In the genomic region with DNA sequence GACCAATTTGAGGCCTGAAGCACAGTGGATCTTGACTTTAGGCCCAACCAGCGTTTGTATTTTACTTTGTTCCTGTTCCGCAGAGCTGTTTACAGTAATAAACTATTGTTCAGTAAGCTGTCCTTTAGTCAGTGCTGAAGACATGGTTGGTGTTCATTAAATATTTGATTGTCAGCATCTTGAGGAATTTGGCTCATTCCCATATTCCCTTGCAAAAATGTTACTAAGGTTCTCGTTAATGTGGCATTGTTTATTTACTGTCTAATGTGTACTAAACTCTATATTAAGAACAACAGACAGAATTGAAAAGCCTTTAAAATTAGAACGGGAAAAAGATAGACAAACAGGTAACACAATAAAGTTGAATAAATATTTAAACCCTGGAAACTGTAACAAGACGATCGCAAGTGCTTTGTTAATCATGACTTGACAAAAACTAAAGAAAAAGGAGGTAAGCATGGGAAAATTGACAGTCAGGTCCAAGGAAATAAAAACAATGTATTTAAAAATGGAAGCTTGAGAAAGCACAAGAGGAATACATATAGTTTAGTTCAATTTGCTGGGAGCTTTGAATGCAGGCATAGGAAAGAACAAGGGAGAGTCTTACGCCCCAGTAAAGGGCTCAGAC, we compare ENCODE assay signal across 23 cellular contexts.
DNase-seq lines count a peak whose midpoint lies in the region; ATAC-seq, FAIRE-seq and TF ChIP-seq lines count a peak whose summit lies in the region.
"Had no signal": no experiment of that assay in that cellular context is flagged by ENCODE, and none has a peak within 500 bp of the region (broad histone marks: within the 10 kb centered on the region; RNA-seq: fewer than 3 reads in every experiment).

No MANE protein-coding gene starts in this region.

- TF ChIP-seq RAD21 in A549 (conservative IDR thresholded peaks at IDR 0.05 in 1 of 2, IDR thresholded peaks at IDR 0.05 in 1 of 2) (no peak), IMR-90 (IDR thresholded peaks at IDR 0.05; ENCODE audit: low read length) (no peak)

- H3K27me3 ChIP-seq in IMR-90 (ENCODE audit: control insufficient read depth, insufficient read depth, low read length) (no peaks in the 10 kb centered on the region), ectodermal cell (ENCODE audit: control insufficient read depth, insufficient read depth, low read length, poor library complexity, severe bottlenecking) (no peaks in the 10 kb centered on the region), Karpas-422 (ENCODE audit: low read length) (no peaks in the 10 kb centered on the region), pancreas (no peaks in the 10 kb centered on the region)
- H3K27me3 ChIP-seq: BE2C; BLaER1 treated with 17β-estradiol and CSF1 and Interleukin-3, amounts not matched to agents 10 nM and 100 nM had no signal

- H3K4me1 ChIP-seq in A549 (no peaks in the 10 kb centered on the region), IMR-90 (ENCODE audit: control insufficient read depth, insufficient read depth, low read length) (no peaks in the 10 kb centered on the region), ectodermal cell (ENCODE audit: control insufficient read depth, insufficient read depth, low read length) (peaks cover 14% of the 10 kb centered on the region), Karpas-422 (ENCODE audit: low read length) (no peaks in the 10 kb centered on the region), pancreas (no peaks in the 10 kb centered on the region)
- H3K4me1 ChIP-seq: BE2C had no signal

- FAIRE-seq in A549 (lab: Jason Lieb, UNC) = no peak
- no peak for FAIRE-seq in pancreas (lab: Jason Lieb, UNC)
- FAIRE-seq: A204.1, GM12891, GM18507, H1 had no signal

- H3K9me3 ChIP-seq in A549 (no peaks in the 10 kb centered on the region), IMR-90 (ENCODE audit: control insufficient read depth, insufficient read depth, low read length) (peaks cover 12% of the 10 kb centered on the region; the same call in 1 of the 2 replicates), ectodermal cell (ENCODE audit: control insufficient read depth, low read length) (no peaks in the 10 kb centered on the region), Karpas-422 (ENCODE audit: low read length) (peaks cover 10% of the 10 kb centered on the region; the same call in 1 of the 2 replicates), pancreas (no peaks in the 10 kb centered on the region)
- H3K9me3 ChIP-seq: BE2C; BLaER1 treated with 17β-estradiol and CSF1 and Interleukin-3, amounts not matched to agents 10 nM and 100 nM had no signal

- TF ChIP-seq POLR2A in A549 (IDR thresholded peaks at IDR 0.05; ENCODE audit: low read length) (no peak), IMR-90 (IDR thresholded peaks at IDR 0.05; ENCODE audit: low read depth, low read length) (no peak)

- no peak overlapping the region for H3K18ac ChIP-seq in IMR-90 (ENCODE audit: low read depth, low read length)

- BruUV-seq in IMR-90 (replicated peaks; lab: Mats Ljungman, UMichigan) = no TSS peak

- H2AFZ ChIP-seq in IMR-90 (replicated peaks; ENCODE audit: low read length, poor library complexity) (no peak overlapping the region), Karpas-422 (ENCODE audit: low read length) (no peak overlapping the region)
- H2AFZ ChIP-seq: GM23248 had no signal

- H3K4ac ChIP-seq in IMR-90 (ENCODE audit: low read depth, low read length) = no peak overlapping the region

- H2BK5ac ChIP-seq in IMR-90 (ENCODE audit: low read depth, low read length, poor library complexity, severe bottlenecking) = no peak overlapping the region

- no peaks in the 10 kb centered on the region for H3K36me3 ChIP-seq in IMR-90 (ENCODE audit: control insufficient read depth, insufficient read depth, low read length)
- no peaks in the 10 kb centered on the region for H3K36me3 ChIP-seq in ectodermal cell (ENCODE audit: control insufficient read depth, insufficient read depth, low read length)
- no peaks in the 10 kb centered on the region for H3K36me3 ChIP-seq in Karpas-422 (ENCODE audit: insufficient read depth, low read length)
- no peaks in the 10 kb centered on the region for H3K36me3 ChIP-seq in pancreas
- H3K36me3 ChIP-seq: BE2C; BLaER1 treated with 17β-estradiol and CSF1 and Interleukin-3, amounts not matched to agents 10 nM and 100 nM had no signal

- H3K56ac ChIP-seq in IMR-90 (ENCODE audit: extremely low read depth, insufficient read depth, low read length) = no peak overlapping the region

- in situ Hi-C loops in IMR-90 (cut with MboI; ENCODE audit: low sequenced_read_pairs) = no loop called here

- H4K5ac ChIP-seq in IMR-90 (ENCODE audit: low read depth, low read length) = no peak overlapping the region

- POLR2A ChIA-PET in A549 (lab: Yijun Ruan, JAX) = no interaction called here
- POLR2A ChIA-PET in IMR-90 (lab: Charles Lee; ENCODE audit: unreplicated experiment) = interaction anchor here (0.7 kb wide), 1 partner anchor 27 kb away, joined by 3 read pairs; no protein-coding TSS in a partner anchor

- CTCF ChIA-PET in A549 (lab: Yijun Ruan, JAX) (no interaction called here), IMR-90 (lab: Yijun Ruan, JAX) (no interaction called here)

- no peaks in the 10 kb centered on the region for H3K9me1 ChIP-seq in IMR-90 (ENCODE audit: insufficient read depth, low read length)

- TF ChIP-seq EP300 in A549 (IDR thresholded peaks at IDR 0.05) = no peak

- no peaks in the 10 kb centered on the region for H3K79me1 ChIP-seq in IMR-90 (ENCODE audit: low read depth in 1 of 2, low read length in 2 of 2)

- no peak overlapping the region for H2BK20ac ChIP-seq in IMR-90 (ENCODE audit: low read depth, low read length)

- DNase-seq in A549 (ENCODE audit: low read depth in 1 of 2, low spot score in 1 of 2) (peak in 1 of 2 experiments; percentile 18), IMR-90 (no peak), Karpas-422 (no peak), pancreas (no peak)
- DNase-seq: ACHN; AML-193; BE2C; Calu3; CD4-positive, alpha-beta T cell; CD8-positive, alpha-beta memory T cell; DMS53; DMS79 treated with DMSO at 0.1 percent for 48 hours; GF-D8; GM23248; H7; HCEC 1CT had no signal

- no peak overlapping the region for H2AK5ac ChIP-seq in IMR-90 (ENCODE audit: low read depth, low read length)

- ATAC-seq in A549 (no peak), IMR-90 (ENCODE audit: low read depth) (no peak), GM21528 (IDR thresholded peaks at IDR 0.05; ENCODE audit: low FRiP score, unreplicated experiment) (no peak), pancreas (no peak)

- H3K23ac ChIP-seq in IMR-90 (ENCODE audit: low read depth, low read length) = no peak overlapping the region

- no peak overlapping the region for H3K9ac ChIP-seq in IMR-90 (ENCODE audit: low read depth, low read length)
- H3K9ac ChIP-seq in Karpas-422 (ENCODE audit: low read length) = no peak overlapping the region
- H3K9ac ChIP-seq: BLaER1 treated with 17β-estradiol and CSF1 and Interleukin-3, amounts not matched to agents 10 nM and 100 nM; GM23248 had no signal

- no peaks in the 10 kb centered on the region for H3K79me2 ChIP-seq in Karpas-422 (ENCODE audit: low read length)

- no peak overlapping the region for H3K4me2 ChIP-seq in A549
- H3K4me2 ChIP-seq in IMR-90 (ENCODE audit: low read depth, low read length) = no peak overlapping the region
- H3K4me2 ChIP-seq in Karpas-422 (ENCODE audit: low read depth, low read length, poor library complexity, severe bottlenecking) = no peak overlapping the region
- H3K4me2 ChIP-seq: BLaER1 treated with 17β-estradiol and CSF1 and Interleukin-3, amounts not matched to agents 10 nM and 100 nM had no signal

- H2BK120ac ChIP-seq in IMR-90 (ENCODE audit: low read depth, low read length) = no peak overlapping the region

- no peak overlapping the region for H3K27ac ChIP-seq in A549
- no peak overlapping the region for H3K27ac ChIP-seq in IMR-90 (ENCODE audit: insufficient read depth, low read length)
- H3K27ac ChIP-seq in ectodermal cell (ENCODE audit: insufficient read depth, low read depth, low read length, poor library complexity, severe bottlenecking) = peak overlapping the region; percentile 16
- H3K27ac ChIP-seq in Karpas-422 (ENCODE audit: low read length) = no peak overlapping the region
- H3K27ac ChIP-seq in pancreas = no peak overlapping the region
- H3K27ac ChIP-seq: BLaER1 treated with 17β-estradiol and CSF1 and Interleukin-3, amounts not matched to agents 10 nM and 100 nM; GM23248 had no signal

- no peak overlapping the region for H2BK15ac ChIP-seq in IMR-90 (ENCODE audit: low read depth, low read length)

- H4K20me1 ChIP-seq in IMR-90 (ENCODE audit: insufficient read depth, low read length) (no peaks in the 10 kb centered on the region), Karpas-422 (ENCODE audit: insufficient read depth, low read depth, low read length) (no peaks in the 10 kb centered on the region)
- H4K20me1 ChIP-seq: BLaER1 treated with 17β-estradiol and CSF1 and Interleukin-3, amounts not matched to agents 10 nM and 100 nM had no signal

- 37% methylated on average over 7 of the region's 7 CpGs for WGBS in A549 (ENCODE audit: missing lambda C conversion rate)
- WGBS in IMR-90 (ENCODE audit: extremely low coverage in 2 of 2, insufficient read length in 1 of 2), 2 experiments = no CpG with 5 or more reads among the region's 7 CpGs
- WGBS in ectodermal cell, 2 experiments = 92 to 94% methylated on average over 5 to 6 of the region's 7 CpGs
- WGBS in pancreas, 2 donors = 45 to 46% methylated on average over 7 of the region's 7 CpGs

- TF ChIP-seq CTCF in A549 (IDR thresholded peaks at IDR 0.05) = no peak
- TF ChIP-seq CTCF in IMR-90 (conservative IDR thresholded peaks at IDR 0.05; ENCODE audit: low read depth, low read length) = no peak
- no peak for TF ChIP-seq CTCF in pancreas (IDR thresholded peaks at IDR 0.05)

- dilution Hi-C loops in IMR-90 (cut with HindIII; ENCODE audit: low sequenced_read_pairs, unreplicated experiment) = no loop called here

- no peak overlapping the region for H2AK9ac ChIP-seq in IMR-90 (replicated peaks; ENCODE audit: low read depth, low read length, poor library complexity)

- H3K14ac ChIP-seq in IMR-90 (replicated peaks; ENCODE audit: low read depth, low read length) = no peak overlapping the region

- H4K8ac ChIP-seq in IMR-90 (ENCODE audit: low read depth in 2 of 2, low read length in 2 of 2) = no peak overlapping the region

- intact Hi-C loops in IMR-90 (cut with micrococcal nuclease) (no loop called here), pancreas (cut with DNase I) (no loop called here)

- H3K9me2 ChIP-seq in Karpas-422 (replicated peaks; ENCODE audit: insufficient read depth, low read length) = no peaks in the 10 kb centered on the region

- H4K91ac ChIP-seq in IMR-90 (ENCODE audit: insufficient read depth, low read depth, low read length) = no peak overlapping the region

- H3K4me3 ChIP-seq in A549 = no peak overlapping the region
- no peak overlapping the region for H3K4me3 ChIP-seq in IMR-90 (ENCODE audit: insufficient read depth, low read depth, low read length)
- H3K4me3 ChIP-seq in ectodermal cell (ENCODE audit: insufficient read depth, low read depth, low read length) = no peak overlapping the region
- no peak overlapping the region for H3K4me3 ChIP-seq in Karpas-422 (ENCODE audit: low read length)
- no peak overlapping the region for H3K4me3 ChIP-seq in pancreas
- H3K4me3 ChIP-seq: BLaER1 treated with 17β-estradiol and CSF1 and Interleukin-3, amounts not matched to agents 10 nM and 100 nM; GM23248 had no signal

TF ChIP-seq in A549, 52 proteins besides CTCF, POLR2A, EP300 and RAD21 (continues in another document):
- peak; percentile 88 for TF ChIP-seq NFE2L2 (conservative IDR thresholded peaks at IDR 0.05; ENCODE audit: low read length)

TF ChIP-seq in IMR-90, 13 proteins besides CTCF, POLR2A, EP300 and RAD21 (continues in another document):
- no peak for TF ChIP-seq SMC3 (IDR thresholded peaks at IDR 0.05; ENCODE audit: low read depth, low read length)
